8 cellular contexts compared by ENCODE assay signal in genomic region chrX:136204571-136204970, GRCh38. TPM values are rescaled to one million over a fixed set of nuclear protein-coding genes. Genes with fewer than 3 reads are reported as not detected.
DNase-seq lines count a peak whose midpoint lies in the region; ATAC-seq and TF ChIP-seq lines count a peak whose summit lies in the region.

No MANE protein-coding gene starts in this region.

- WGBS in mesendoderm (ENCODE audit: extremely low coverage, insufficient coverage, low lambda C conversion rate): no CpG with 5 or more reads among the region's 2 CpGs

- no peak overlapping the region for H4K8ac ChIP-seq in mesendoderm (ENCODE audit: low read depth, low read length)

- no peak overlapping the region for H2AK5ac ChIP-seq in mesendoderm (ENCODE audit: low read length)

- no peak overlapping the region for H3K4me3 ChIP-seq in AG10803 (ENCODE audit: low read length)
- H3K4me3 ChIP-seq in duodenal mucosa (ENCODE audit: low read depth in 1 of 2, low read length in 2 of 2): no peak overlapping the region
- no peak overlapping the region for H3K4me3 ChIP-seq in mesendoderm (ENCODE audit: low read length)
- no peak overlapping the region for H3K4me3 ChIP-seq in dorsolateral prefrontal cortex

- no peak overlapping the region for H3K4ac ChIP-seq in mesendoderm (ENCODE audit: low read depth, low read length)

- DNase-seq in AG10803 (ENCODE audit: low read depth) (peak; percentile 83), M059J (ENCODE audit: low read depth) (peak; percentile 96), mesendoderm (peak; percentile 64), activated T-cell treated with anti-CD3 and anti-CD28 coated beads for 4 hours (no peak), dorsolateral prefrontal cortex (no peak)

- H2BK120ac ChIP-seq in mesendoderm (ENCODE audit: low read depth, low read length): no peak overlapping the region

- H3K4me2 ChIP-seq in mesendoderm (ENCODE audit: low read length): no peak overlapping the region

- H3K36me3 ChIP-seq in duodenal mucosa (ENCODE audit: control insufficient read depth in 1 of 2, insufficient read depth in 2 of 2, low read length in 2 of 2): no peaks in the 10 kb centered on the region
- H3K36me3 ChIP-seq in mesendoderm (ENCODE audit: control insufficient read depth, insufficient read depth, low read length): no peaks in the 10 kb centered on the region

- H3K9ac ChIP-seq in duodenal mucosa (ENCODE audit: low read depth in 1 of 2, low read length in 2 of 2) (no peak overlapping the region), mesendoderm (ENCODE audit: low read length) (no peak overlapping the region)

- intact Hi-C loops in dorsolateral prefrontal cortex (cut with DNase I): no loop called here

- no peak overlapping the region for H2BK5ac ChIP-seq in mesendoderm (ENCODE audit: low read length)

- H4K5ac ChIP-seq in mesendoderm (ENCODE audit: low read length): no peak overlapping the region

- H3K79me1 ChIP-seq in mesendoderm (ENCODE audit: low read length): no peaks in the 10 kb centered on the region

- H3K56ac ChIP-seq in mesendoderm (ENCODE audit: low read length): no peak overlapping the region

- no peak overlapping the region for H2BK15ac ChIP-seq in mesendoderm (replicated peaks; ENCODE audit: low read depth)

- H3K4me1 ChIP-seq in duodenal mucosa (ENCODE audit: control insufficient read depth in 1 of 2, insufficient read depth in 2 of 2, low read length in 2 of 2): peaks cover 14 to 18% of the 10 kb centered on the region in 2 donors
- no peaks in the 10 kb centered on the region for H3K4me1 ChIP-seq in mesendoderm (ENCODE audit: control insufficient read depth, low read depth, low read length)

- H3K79me2 ChIP-seq in mesendoderm (ENCODE audit: control insufficient read depth, insufficient read depth, low read length): no peaks in the 10 kb centered on the region

- H3K27me3 ChIP-seq in duodenal mucosa (ENCODE audit: control insufficient read depth in 1 of 2, insufficient read depth in 2 of 2, low read length in 2 of 2): no peaks in the 10 kb centered on the region
- no peaks in the 10 kb centered on the region for H3K27me3 ChIP-seq in mesendoderm (ENCODE audit: insufficient read depth, low read length, poor library complexity)
- peaks cover 0 to 84% (median 12%) of the 10 kb centered on the region in 45 donors for H3K27me3 ChIP-seq in dorsolateral prefrontal cortex

- H3K23ac ChIP-seq in mesendoderm (ENCODE audit: low read length): no peak overlapping the region

- TF ChIP-seq CTCF in AG10803 (conservative IDR thresholded peaks at IDR 0.05; ENCODE audit: low read length): no peak
- no peak for TF ChIP-seq CTCF in dorsolateral prefrontal cortex (IDR thresholded peaks at IDR 0.05 in 54 of 56, conservative IDR thresholded peaks at IDR 0.05 in 2 of 56; ENCODE audit: low read depth in 1 of 56, partially characterized antibody in 56 of 56)

- H3K27ac ChIP-seq in duodenal mucosa (ENCODE audit: low read depth, low read length): peak overlapping the region; percentile 37
- H3K27ac ChIP-seq in mesendoderm (ENCODE audit: low read depth, low read length): no peak overlapping the region
- H3K27ac ChIP-seq in dorsolateral prefrontal cortex: peak overlapping the region in 5 of 59 donors; percentile 10 to 51 (median 22)

- no peak overlapping the region for H3K18ac ChIP-seq in mesendoderm (ENCODE audit: low read length)

- ATAC-seq in HG02981 (IDR thresholded peaks at IDR 0.05; ENCODE audit: unreplicated experiment): no peak
- no peak for ATAC-seq in HG02763 (IDR thresholded peaks at IDR 0.05; ENCODE audit: unreplicated experiment)

- no peaks in the 10 kb centered on the region for H3K9me3 ChIP-seq in duodenal mucosa (ENCODE audit: control insufficient read depth in 1 of 2, low read length in 2 of 2)

RNA-seq across cellular contexts. Expression of gene MAP7D3, which starts 46.6 kb away (rescaled TPM):
- 28.1 and 38.8 TPM in 2 replicates for total RNA-seq in M059J (2014; rRNA removed; shearing (Covaris generic))
- polyA plus RNA-seq in mesendoderm (2013, experiment 1 of 2): 29.6 TPM
- polyA plus RNA-seq in mesendoderm (2013, experiment 2 of 2): 34.8 TPM
- 1 to 10 TPM; 1.1 to 6.5 (median 2.6) TPM for total RNA-seq in dorsolateral prefrontal cortex

RNA-seq across cellular contexts. Expression of gene FHL1, which starts 57.2 kb away (rescaled TPM):
- 828 and 1,058 TPM in 2 replicates for total RNA-seq in M059J (2014; rRNA removed; shearing (Covaris generic))
- 17.6 TPM for polyA plus RNA-seq in mesendoderm (2013, experiment 1 of 2)
- 18.1 TPM for polyA plus RNA-seq in mesendoderm (2013, experiment 2 of 2)
- 100 to 1,000 TPM; 140 to 347 (median 232) TPM for total RNA-seq in dorsolateral prefrontal cortex

Comparison
In these comparisons a context has a peak if more than half of its experiments do, and no peak if none do; other contexts are left out.
1. DNase-seq: peak in AG10803 (single experiment), M059J (single experiment) and mesendoderm (single experiment); none in activated T-cell treated with anti-CD3 and anti-CD28 coated beads for 4 hours (single experiment) and dorsolateral prefrontal cortex (0 of 10).